1 cellular context compared by ENCODE assay signal in the genomic region with DNA sequence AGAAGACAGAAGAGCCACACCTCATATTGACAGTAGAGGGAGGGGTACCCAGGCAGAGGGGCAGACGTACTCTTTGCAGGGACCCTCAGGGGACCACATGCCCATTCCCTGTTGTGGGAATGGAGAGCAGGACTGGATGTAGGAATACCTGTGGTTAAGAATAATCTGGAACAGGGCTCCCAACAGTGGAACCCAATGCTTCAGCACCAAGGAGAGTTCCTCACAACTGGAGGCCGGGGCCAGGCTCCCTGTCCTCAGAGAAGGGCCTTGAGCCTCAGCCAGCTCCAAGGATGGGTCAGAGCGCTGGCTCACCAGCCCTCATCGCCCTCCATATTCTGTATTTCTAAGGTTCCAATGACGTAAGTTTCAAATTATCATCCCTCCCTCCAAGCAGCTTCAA.
A peak's percentile ranks its signal among the peaks of the same experiment; 100 is the strongest.
TF ChIP-seq lines count a peak whose summit lies in the region.

No MANE protein-coding gene starts in this region.

TF ChIP-seq in A549, 52 proteins besides CTCF, POLR2A, EP300 and RAD21 (continued from another document):
- TF ChIP-seq, protein P1, sequence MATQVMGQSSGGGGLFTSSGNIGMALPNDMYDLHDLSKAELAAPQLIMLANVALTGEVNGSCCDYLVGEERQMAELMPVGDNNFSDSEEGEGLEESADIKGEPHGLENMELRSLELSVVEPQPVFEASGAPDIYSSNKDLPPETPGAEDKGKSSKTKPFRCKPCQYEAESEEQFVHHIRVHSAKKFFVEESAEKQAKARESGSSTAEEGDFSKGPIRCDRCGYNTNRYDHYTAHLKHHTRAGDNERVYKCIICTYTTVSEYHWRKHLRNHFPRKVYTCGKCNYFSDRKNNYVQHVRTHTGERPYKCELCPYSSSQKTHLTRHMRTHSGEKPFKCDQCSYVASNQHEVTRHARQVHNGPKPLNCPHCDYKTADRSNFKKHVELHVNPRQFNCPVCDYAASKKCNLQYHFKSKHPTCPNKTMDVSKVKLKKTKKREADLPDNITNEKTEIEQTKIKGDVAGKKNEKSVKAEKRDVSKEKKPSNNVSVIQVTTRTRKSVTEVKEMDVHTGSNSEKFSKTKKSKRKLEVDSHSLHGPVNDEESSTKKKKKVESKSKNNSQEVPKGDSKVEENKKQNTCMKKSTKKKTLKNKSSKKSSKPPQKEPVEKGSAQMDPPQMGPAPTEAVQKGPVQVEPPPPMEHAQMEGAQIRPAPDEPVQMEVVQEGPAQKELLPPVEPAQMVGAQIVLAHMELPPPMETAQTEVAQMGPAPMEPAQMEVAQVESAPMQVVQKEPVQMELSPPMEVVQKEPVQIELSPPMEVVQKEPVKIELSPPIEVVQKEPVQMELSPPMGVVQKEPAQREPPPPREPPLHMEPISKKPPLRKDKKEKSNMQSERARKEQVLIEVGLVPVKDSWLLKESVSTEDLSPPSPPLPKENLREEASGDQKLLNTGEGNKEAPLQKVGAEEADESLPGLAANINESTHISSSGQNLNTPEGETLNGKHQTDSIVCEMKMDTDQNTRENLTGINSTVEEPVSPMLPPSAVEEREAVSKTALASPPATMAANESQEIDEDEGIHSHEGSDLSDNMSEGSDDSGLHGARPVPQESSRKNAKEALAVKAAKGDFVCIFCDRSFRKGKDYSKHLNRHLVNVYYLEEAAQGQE (IDR thresholded peaks at IDR 0.05): peak; percentile 78; the same call in 1 of the 2 replicates
- TF ChIP-seq ZNF302 (CRISPR knock-in tag; IDR thresholded peaks at IDR 0.05) (no peak), NPAS2 (CRISPR knock-in tag; IDR thresholded peaks at IDR 0.05; ENCODE audit: borderline replicate concordance) (no peak), CHD4 (IDR thresholded peaks at IDR 0.05; ENCODE audit: borderline replicate concordance) (no peak)
